Comparison of ENCODE assay signal across 8 cellular contexts in genomic region chrX:129653985-129654651, GRCh38. TPM values are rescaled to one million over a fixed set of nuclear protein-coding genes. Genes with fewer than 3 reads are reported as not detected.
DNase-seq lines count a peak whose midpoint lies in the region; ATAC-seq lines count a peak whose summit lies in the region.

No MANE protein-coding gene starts in this region.

- peak; percentile 53 for ATAC-seq in HG03139 (IDR thresholded peaks at IDR 0.05; ENCODE audit: unreplicated experiment)

- intact Hi-C loops in posterior vena cava (cut with DNase I), result no loop called here

- DNase-seq in activated CD4-positive, alpha-beta T cell treated with anti-CD3 and anti-CD28 coated beads for 48 hours, result peak; percentile 24
- DNase-seq in activated CD4-positive, alpha-beta T cell treated with anti-CD3 and anti-CD28 coated beads, Interleukin-2, amount 50 U/mL, for 4 hours, result no peak
- DNase-seq in activated CD4-positive, alpha-beta T cell treated with anti-CD3 and anti-CD28 coated beads, Interleukin-2, amount 50 U/mL, for 48 hours, result peak; percentile 20 to 40
- DNase-seq in glomerular visceral epithelial cell (ENCODE audit: extremely low spot score), result peak; percentile 30
- DNase-seq in posterior vena cava (ENCODE audit: low spot score), result peak; percentile 85
- no peak for DNase-seq in NK-92 treated with Interleukin-12 subunit alpha and Interleukin-12 subunit beta, amount 100 ng/mL, for 24 hours (lab: John Stamatoyannopoulos, UW)
- DNase-seq in NCI-H2196 (lab: John Stamatoyannopoulos, UW; ENCODE audit: unreplicated experiment), result no peak

RNA-seq across cellular contexts. Expression of gene APLN, which starts 0.6 kb away (rescaled TPM):
- 1 to 10 TPM; 6.1 to 8.5 TPM for total RNA-seq in posterior vena cava

Comparison
In these comparisons a context has a peak if more than half of its experiments do, and no peak if none do; other contexts are left out.
1. DNase-seq: peak in activated CD4-positive, alpha-beta T cell treated with anti-CD3 and anti-CD28 coated beads for 48 hours (single experiment), activated CD4-positive, alpha-beta T cell treated with anti-CD3 and anti-CD28 coated beads, Interleukin-2, amount 50 U/mL, for 48 hours (2 of 2), glomerular visceral epithelial cell (single experiment) and posterior vena cava (single experiment); none in activated CD4-positive, alpha-beta T cell treated with anti-CD3 and anti-CD28 coated beads, Interleukin-2, amount 50 U/mL, for 4 hours (0 of 2), NK-92 treated with Interleukin-12 subunit alpha and Interleukin-12 subunit beta, amount 100 ng/mL, for 24 hours (single experiment) and NCI-H2196 (single experiment).